Comparison of ENCODE assay signal across 8 cellular contexts in the genomic region with DNA sequence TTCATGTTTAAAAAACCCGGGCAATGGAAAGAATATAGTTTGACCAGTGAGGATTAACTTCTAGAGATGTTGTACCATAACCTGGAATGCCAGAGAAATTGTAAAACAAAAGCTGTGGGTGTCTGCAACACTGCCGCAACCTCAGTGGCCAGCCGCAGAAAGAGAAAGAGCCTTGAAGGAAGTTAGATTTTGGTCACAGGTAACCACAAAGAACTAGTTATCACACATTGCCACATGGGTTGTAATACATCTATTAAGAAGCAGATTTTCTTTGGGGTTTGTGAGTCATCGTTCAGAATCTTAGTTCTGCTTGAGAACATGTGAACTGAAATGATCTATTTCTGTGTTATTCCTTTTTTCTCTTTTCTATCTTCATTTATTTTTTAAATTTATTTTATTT.
DNase-seq lines count a peak whose midpoint lies in the region; ATAC-seq and TF ChIP-seq lines count a peak whose summit lies in the region.

No MANE protein-coding gene starts in this region.

- intact Hi-C loops in CD4-positive, alpha-beta memory T cell (cut with micrococcal nuclease): no loop called here

- no peaks in the 10 kb centered on the region for H3K27me3 ChIP-seq in CD4-positive, alpha-beta memory T cell (ENCODE audit: insufficient read depth, low read length)
- H3K27me3 ChIP-seq in HL-60 (ENCODE audit: insufficient read depth, poor library complexity, severe bottlenecking) (peaks cover 24% of the 10 kb centered on the region), GM23338 (ENCODE audit: insufficient read depth) (no peaks in the 10 kb centered on the region)

- peaks cover 0 to 6% (median 2%) of the 10 kb centered on the region in 4 donors for H3K4me1 Mint-ChIP-seq in CD4-positive, alpha-beta memory T cell
- H3K4me1 Mint-ChIP-seq in activated naive CD8-positive, alpha-beta T cell treated with anti-CD3 and anti-CD28 coated beads, Interleukin-2, amount 10 ng/mL, durations not matched to agents 7 days and 5 days: peaks cover 4% of the 10 kb centered on the region
- no peaks in the 10 kb centered on the region for H3K4me1 Mint-ChIP-seq in stimulated activated memory B cell treated with anti-CD40 and anti-IgM and Interleukin-4, amounts not matched to agents 10 μg/mL and 1 μg/mL and 100 μg/mL, for 72 hours
- peaks cover 19% of the 10 kb centered on the region for H3K4me1 Mint-ChIP-seq in GM23338
- H3K4me1 Mint-ChIP-seq in type B pancreatic cell (ENCODE audit: unreplicated experiment): peaks cover 31% of the 10 kb centered on the region

- TF ChIP-seq CTCF in HL-60 (IDR thresholded peaks at IDR 0.05; ENCODE audit: insufficient read depth, low read length): no peak
- no peak for TF ChIP-seq CTCF in GM23338 (conservative IDR thresholded peaks at IDR 0.05; ENCODE audit: low read depth in 2 of 2)
- TF ChIP-seq CTCF in type B pancreatic cell (conservative IDR thresholded peaks at IDR 0.05): no peak

- no peak overlapping the region for H3K27ac ChIP-seq in CD4-positive, alpha-beta memory T cell (ENCODE audit: low read depth, low read length)
- no peak overlapping the region for H3K27ac ChIP-seq in HL-60 (replicated peaks)
- H3K27ac ChIP-seq in GM23338 (ENCODE audit: low read depth): no peak overlapping the region

- no peak overlapping the region for H3K27ac Mint-ChIP-seq in CD4-positive, alpha-beta memory T cell
- H3K27ac Mint-ChIP-seq in activated naive CD8-positive, alpha-beta T cell treated with anti-CD3 and anti-CD28 coated beads, Interleukin-2, amount 10 ng/mL, durations not matched to agents 7 days and 5 days: no peak overlapping the region
- H3K27ac Mint-ChIP-seq in stimulated activated memory B cell treated with anti-CD40 and anti-IgM and Interleukin-4, amounts not matched to agents 10 μg/mL and 1 μg/mL and 100 μg/mL, for 72 hours: no peak overlapping the region
- H3K27ac Mint-ChIP-seq in GM23338 (no peak overlapping the region), type B pancreatic cell (no peak overlapping the region)

- CTCF ChIA-PET in CD4-positive, alpha-beta memory T cell (lab: Charles Lee; ENCODE audit: partially characterized antibody): no interaction called here

- H3K9me2 ChIP-seq in GM23338 (ENCODE audit: insufficient read depth): 0 out of 2 replicates have a peak, but pooled peaks cover 4% of the 10 kb centered on the region

- POLR2A ChIA-PET in CD4-positive, alpha-beta memory T cell (lab: Charles Lee; ENCODE audit: partially characterized antibody): no interaction called here
- POLR2A ChIA-PET in activated naive CD8-positive, alpha-beta T cell treated with anti-CD3 and anti-CD28 coated beads, Interleukin-2, amount 10 ng/mL, durations not matched to agents 7 days and 5 days (lab: Charles Lee): no interaction called here

- H3K4me3 ChIP-seq in CD4-positive, alpha-beta memory T cell (ENCODE audit: low read length in 2 of 2): no peak overlapping the region
- H3K4me3 ChIP-seq in HL-60 (replicated peaks; ENCODE audit: insufficient read depth, low read length): no peak overlapping the region
- no peak overlapping the region for H3K4me3 ChIP-seq in GM23338

- H3K4me1 ChIP-seq in CD4-positive, alpha-beta memory T cell (ENCODE audit: insufficient read depth, low read length): no peaks in the 10 kb centered on the region
- peaks cover 28% of the 10 kb centered on the region for H3K4me1 ChIP-seq in GM23338 (ENCODE audit: insufficient read depth)

- H4K20me1 ChIP-seq in GM23338 (replicated peaks; ENCODE audit: insufficient read depth): no peaks in the 10 kb centered on the region

- H3K9me3 ChIP-seq in CD4-positive, alpha-beta memory T cell (ENCODE audit: control insufficient read depth in 1 of 2, low read length in 2 of 2): no peaks in the 10 kb centered on the region

- no peak overlapping the region; the same call in 1 of the 2 replicates for H2AFZ ChIP-seq in GM23338

- peaks cover 32 to 38% of the 10 kb centered on the region in 2 donors for H3K27me3 Mint-ChIP-seq in CD4-positive, alpha-beta memory T cell
- peaks cover 71% of the 10 kb centered on the region for H3K27me3 Mint-ChIP-seq in activated naive CD8-positive, alpha-beta T cell treated with anti-CD3 and anti-CD28 coated beads, Interleukin-2, amount 10 ng/mL, durations not matched to agents 7 days and 5 days
- H3K27me3 Mint-ChIP-seq in stimulated activated memory B cell treated with anti-CD40 and anti-IgM and Interleukin-4, amounts not matched to agents 10 μg/mL and 1 μg/mL and 100 μg/mL, for 72 hours: peaks cover 53% of the 10 kb centered on the region
- H3K27me3 Mint-ChIP-seq in GM23338 (ENCODE audit: insufficient read depth, low read depth, poor library complexity): peaks cover 6% of the 10 kb centered on the region
- peaks cover 2% of the 10 kb centered on the region for H3K27me3 Mint-ChIP-seq in type B pancreatic cell

- DNase-seq in CD4-positive, alpha-beta memory T cell: peak in 3 of 5 donors; percentile 2 to 9 (median 7)
- peak; percentile 72 to 75 for DNase-seq in HL-60 (ENCODE audit: low read depth in 1 of 2, low spot score in 1 of 2)
- peak; percentile 56 for DNase-seq in activated naive CD8-positive, alpha-beta T cell treated with anti-CD3 and anti-CD28 coated beads, Interleukin-2, amount 10 ng/mL, durations not matched to agents 7 days and 5 days
- DNase-seq in GM23338 (ENCODE audit: low spot score): no peak
- DNase-seq in type B pancreatic cell (ENCODE audit: extremely low spot score, unreplicated experiment): no peak
- no peak for DNase-seq in NCI-H187 treated with DMSO at 0.1 percent for 48 hours (lab: John Stamatoyannopoulos, UW)

- H3K9me3 Mint-ChIP-seq in CD4-positive, alpha-beta memory T cell: peaks cover 0 to 10% (median under 1%) of the 10 kb centered on the region in 8 donors
- H3K9me3 Mint-ChIP-seq in activated naive CD8-positive, alpha-beta T cell treated with anti-CD3 and anti-CD28 coated beads, Interleukin-2, amount 10 ng/mL, durations not matched to agents 7 days and 5 days: peaks cover 3% of the 10 kb centered on the region
- peaks cover 2% of the 10 kb centered on the region for H3K9me3 Mint-ChIP-seq in stimulated activated memory B cell treated with anti-CD40 and anti-IgM and Interleukin-4, amounts not matched to agents 10 μg/mL and 1 μg/mL and 100 μg/mL, for 72 hours
- H3K9me3 Mint-ChIP-seq in GM23338: no peaks in the 10 kb centered on the region
- peaks cover 8% of the 10 kb centered on the region for H3K9me3 Mint-ChIP-seq in type B pancreatic cell

- no peak overlapping the region for H3K4me3 Mint-ChIP-seq in CD4-positive, alpha-beta memory T cell
- H3K4me3 Mint-ChIP-seq in activated naive CD8-positive, alpha-beta T cell treated with anti-CD3 and anti-CD28 coated beads, Interleukin-2, amount 10 ng/mL, durations not matched to agents 7 days and 5 days: no peak overlapping the region
- H3K4me3 Mint-ChIP-seq in stimulated activated memory B cell treated with anti-CD40 and anti-IgM and Interleukin-4, amounts not matched to agents 10 μg/mL and 1 μg/mL and 100 μg/mL, for 72 hours: no peak overlapping the region
- H3K4me3 Mint-ChIP-seq in GM23338: no peak overlapping the region
- no peak overlapping the region for H3K4me3 Mint-ChIP-seq in type B pancreatic cell

- H3K36me3 ChIP-seq in CD4-positive, alpha-beta memory T cell (ENCODE audit: insufficient read depth, low read length): no peaks in the 10 kb centered on the region
- H3K36me3 ChIP-seq in GM23338 (ENCODE audit: insufficient read depth): no peaks in the 10 kb centered on the region

- no peaks in the 10 kb centered on the region for H3K79me2 ChIP-seq in GM23338 (replicated peaks; ENCODE audit: insufficient read depth)

- no peak overlapping the region for H3K4me2 ChIP-seq in GM23338

- no peaks in the 10 kb centered on the region for H3K36me3 Mint-ChIP-seq in CD4-positive, alpha-beta memory T cell
- no peaks in the 10 kb centered on the region for H3K36me3 Mint-ChIP-seq in activated naive CD8-positive, alpha-beta T cell treated with anti-CD3 and anti-CD28 coated beads, Interleukin-2, amount 10 ng/mL, durations not matched to agents 7 days and 5 days
- no peaks in the 10 kb centered on the region for H3K36me3 Mint-ChIP-seq in stimulated activated memory B cell treated with anti-CD40 and anti-IgM and Interleukin-4, amounts not matched to agents 10 μg/mL and 1 μg/mL and 100 μg/mL, for 72 hours
- no peaks in the 10 kb centered on the region for H3K36me3 Mint-ChIP-seq in GM23338 (ENCODE audit: low read depth)
- H3K36me3 Mint-ChIP-seq in type B pancreatic cell: no peaks in the 10 kb centered on the region

- ATAC-seq in GM19467 (IDR thresholded peaks at IDR 0.05; ENCODE audit: unreplicated experiment) (peak; percentile 96), GM23338 (no peak)
- peak; percentile 52 for ATAC-seq in activated naive CD8-positive, alpha-beta T cell treated with anti-CD3 and anti-CD28 coated beads, Interleukin-2, amount 10 ng/mL, durations not matched to agents 7 days and 5 days (ENCODE audit: low read depth)
- peak; percentile 75 for ATAC-seq in stimulated activated memory B cell treated with anti-CD40 and anti-IgM and Interleukin-4, amounts not matched to agents 10 μg/mL and 1 μg/mL and 100 μg/mL, for 72 hours

- H3F3A ChIP-seq in GM23338 (replicated peaks; ENCODE audit: low read depth): no peaks in the 10 kb centered on the region

Comparison
In these comparisons a context has a peak if more than half of its experiments do, and no peak if none do; other contexts are left out.
1. DNase-seq: peak in CD4-positive, alpha-beta memory T cell (3 of 5), HL-60 (2 of 2) and activated naive CD8-positive, alpha-beta T cell treated with anti-CD3 and anti-CD28 coated beads, Interleukin-2, amount 10 ng/mL, durations not matched to agents 7 days and 5 days (single experiment); none in GM23338 (single experiment), type B pancreatic cell (single experiment) and NCI-H187 treated with DMSO at 0.1 percent for 48 hours (single experiment).